12 cellular contexts compared by ENCODE assay signal in the genomic region with DNA sequence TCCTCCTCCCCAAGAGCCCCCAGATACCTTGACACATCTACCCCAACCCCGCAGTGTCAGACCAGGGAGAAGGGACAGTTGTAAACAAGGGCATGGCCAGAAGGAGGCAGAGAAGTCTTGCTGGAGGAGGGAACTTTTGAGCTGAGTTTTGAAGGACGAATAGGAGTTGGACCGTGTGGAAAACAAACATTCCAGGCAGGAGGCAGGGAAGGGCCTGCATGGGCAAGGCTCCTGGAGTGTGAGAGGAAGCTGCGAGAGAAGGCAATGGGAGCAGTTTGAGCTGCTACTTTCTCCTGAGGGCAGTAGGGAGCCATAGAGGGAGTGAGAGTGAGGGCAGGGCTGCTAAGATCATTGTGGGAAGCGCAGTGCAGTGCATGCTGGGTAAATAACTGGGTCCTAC. TPM values are rescaled to one million over a fixed set of nuclear protein-coding genes. Genes with fewer than 3 reads are reported as not detected.
DNase-seq lines count a peak whose midpoint lies in the region; ATAC-seq and TF ChIP-seq lines count a peak whose summit lies in the region.
"Had no signal": no experiment of that assay in that cellular context is flagged by ENCODE, and none has a peak within 500 bp of the region (broad histone marks: within the 10 kb centered on the region; RNA-seq: fewer than 3 reads in every experiment).

No MANE protein-coding gene starts in this region.

- H3K4me3 ChIP-seq in OCI-LY3 (ENCODE audit: low read length) (no peak overlapping the region), endodermal cell (ENCODE audit: low read length) (no peak overlapping the region)

- TF ChIP-seq CTCF in OCI-LY3 (IDR thresholded peaks at IDR 0.05; ENCODE audit: low read depth, low read length) (peak; percentile 63), endodermal cell (conservative IDR thresholded peaks at IDR 0.05) (peak; percentile 57)

- H3K9me3 ChIP-seq in OCI-LY3 (ENCODE audit: insufficient read depth, low read length) (no peaks in the 10 kb centered on the region), endodermal cell (ENCODE audit: control insufficient read depth, low read length) (no peaks in the 10 kb centered on the region)

- no peak overlapping the region for H3K27ac Mint-ChIP-seq in endodermal cell

- H3K27ac ChIP-seq in OCI-LY3 (ENCODE audit: low read length) (no peak overlapping the region), endodermal cell (ENCODE audit: low read depth, low read length) (no peak overlapping the region)
- H3K27ac ChIP-seq: KMS-11 had no signal

- no peaks in the 10 kb centered on the region for H4K20me1 ChIP-seq in OCI-LY3 (ENCODE audit: insufficient read depth, low read length)

- no peaks in the 10 kb centered on the region for H3K27me3 Mint-ChIP-seq in activated T-cell treated with anti-CD3 and anti-CD28 coated beads, Interleukin-2, amount 50 U/mL, for 4 hours (ENCODE audit: low read depth)
- H3K27me3 Mint-ChIP-seq in endodermal cell (ENCODE audit: insufficient read depth), result peaks cover 6% of the 10 kb centered on the region
- H3K27me3 Mint-ChIP-seq: central memory CD8-positive, alpha-beta T cell had no signal

- H3K4me1 Mint-ChIP-seq in activated T-cell treated with anti-CD3 and anti-CD28 coated beads, Interleukin-2, amount 50 U/mL, for 4 hours (ENCODE audit: low read depth), result peaks cover 4% of the 10 kb centered on the region
- no peaks in the 10 kb centered on the region for H3K4me1 Mint-ChIP-seq in endodermal cell

- H3K4me1 ChIP-seq in OCI-LY3 (ENCODE audit: low read length) (peaks cover 7% of the 10 kb centered on the region), endodermal cell (ENCODE audit: control insufficient read depth, insufficient read depth, low read length) (no peaks in the 10 kb centered on the region)

- ATAC-seq in activated T-cell treated with anti-CD3 and anti-CD28 coated beads, Interleukin-2, amount 50 U/mL, for 4 hours, result no peak
- ATAC-seq in GM18867 (IDR thresholded peaks at IDR 0.05; ENCODE audit: unreplicated experiment), result no peak
- ATAC-seq in HG02763 (IDR thresholded peaks at IDR 0.05; ENCODE audit: unreplicated experiment), result no peak
- no peak for ATAC-seq in GM21723 (IDR thresholded peaks at IDR 0.05; ENCODE audit: unreplicated experiment)

- H3K79me2 ChIP-seq in OCI-LY3 (ENCODE audit: low read length), result no peaks in the 10 kb centered on the region

- WGBS in endodermal cell (ENCODE audit: insufficient coverage in 1 of 2, insufficient read length in 1 of 2), 2 experiments, result 42 to 61% methylated on average over 3 to 5 of the region's 5 CpGs

- H3K4me2 ChIP-seq in OCI-LY3 (ENCODE audit: low read length), result no peak overlapping the region
- H3K4me2 ChIP-seq: KMS-11 had no signal

- peaks cover 17% of the 10 kb centered on the region for H3K36me3 Mint-ChIP-seq in activated T-cell treated with anti-CD3 and anti-CD28 coated beads, Interleukin-2, amount 50 U/mL, for 4 hours (ENCODE audit: insufficient read depth)
- H3K36me3 Mint-ChIP-seq in endodermal cell (ENCODE audit: low read depth), result no peaks in the 10 kb centered on the region

- DNase-seq in activated T-cell treated with anti-CD3 and anti-CD28 coated beads for 4 hours (peak; percentile 33), endodermal cell (peak; percentile 80)
- DNase-seq in activated T-cell treated with anti-CD3 and anti-CD28 coated beads, Interleukin-2, amount 50 U/mL, for 4 hours, result no peak
- DNase-seq in stimulated activated naive CD4-positive, alpha-beta T cell treated with Interleukin-2 at 50 U/mL for 16 hours (lab: John Stamatoyannopoulos, UW), result peak; percentile 13
- DNase-seq: glutamatergic neuron had no signal

- H3K36me3 ChIP-seq in OCI-LY3 (replicated peaks; ENCODE audit: low read depth, low read length) (no peaks in the 10 kb centered on the region), endodermal cell (ENCODE audit: control insufficient read depth, insufficient read depth, low read length) (no peaks in the 10 kb centered on the region)

- H3K9ac ChIP-seq in OCI-LY3 (ENCODE audit: low read length) (no peak overlapping the region), endodermal cell (ENCODE audit: extremely low read depth, low read length, poor library complexity, severe bottlenecking) (no peak overlapping the region)
- H3K9ac ChIP-seq: KMS-11 had no signal

- no peak overlapping the region for H3K4me3 Mint-ChIP-seq in activated T-cell treated with anti-CD3 and anti-CD28 coated beads, Interleukin-2, amount 50 U/mL, for 4 hours
- H3K4me3 Mint-ChIP-seq in endodermal cell, result no peak overlapping the region
- H3K4me3 Mint-ChIP-seq: central memory CD8-positive, alpha-beta T cell had no signal

- no peaks in the 10 kb centered on the region for H3K9me3 Mint-ChIP-seq in activated T-cell treated with anti-CD3 and anti-CD28 coated beads, Interleukin-2, amount 50 U/mL, for 4 hours
- no peaks in the 10 kb centered on the region for H3K9me3 Mint-ChIP-seq in endodermal cell
- H3K9me3 Mint-ChIP-seq: central memory CD8-positive, alpha-beta T cell had no signal

- no peak overlapping the region for H2AFZ ChIP-seq in OCI-LY3 (ENCODE audit: low read depth, low read length)

- H3K27me3 ChIP-seq in OCI-LY3 (ENCODE audit: low read depth, low read length) (no peaks in the 10 kb centered on the region), endodermal cell (ENCODE audit: control insufficient read depth, insufficient read depth, low read length, poor library complexity, severe bottlenecking) (no peaks in the 10 kb centered on the region)

RNA-seq across cellular contexts. Expression of a gene that starts 23.3 kb away (rescaled TPM):
- 10 to 100 TPM; 10.4 to 16.1 (median 14.8) TPM for total RNA-seq in activated T-cell treated with anti-CD3 and anti-CD28 coated beads, Interleukin-2, amount 50 U/mL, for 4 hours
- total RNA-seq in endodermal cell, result not detected
- not detected for polyA plus RNA-seq in endodermal cell (2013, experiment 1 of 2)
- polyA plus RNA-seq in endodermal cell (2013, experiment 2 of 2), result not detected
- total RNA-seq: myocyte had no signal

RNA-seq across cellular contexts. Expression of a gene that starts 34.1 kb away (rescaled TPM):
- total RNA-seq in activated T-cell treated with anti-CD3 and anti-CD28 coated beads, Interleukin-2, amount 50 U/mL, for 4 hours, result 10 to 100 TPM; 10.4 to 11.1 (median 10.7) TPM
- 10 to 100 TPM; 13.0 to 15.1 TPM for total RNA-seq in endodermal cell
- polyA plus RNA-seq in endodermal cell (2013, experiment 1 of 2), result 9.3 TPM
- polyA plus RNA-seq in endodermal cell (2013, experiment 2 of 2), result 8.2 TPM

RNA-seq across cellular contexts. Expression of a gene that starts 55.5 kb away (rescaled TPM):
- total RNA-seq in activated T-cell treated with anti-CD3 and anti-CD28 coated beads, Interleukin-2, amount 50 U/mL, for 4 hours, result 10 to 100 TPM; 19.4 to 24.4 (median 22.4) TPM
- 1 to 10 TPM; 6.8 to 7.0 TPM for total RNA-seq in endodermal cell
- 3.3 TPM for polyA plus RNA-seq in endodermal cell (2013, experiment 1 of 2)
- 2.4 TPM for polyA plus RNA-seq in endodermal cell (2013, experiment 2 of 2)

Comparison
In these comparisons a context has a peak if more than half of its experiments do, and no peak if none do; other contexts are left out.
1. RNA of a gene that starts 23.3 kb away (total RNA-seq): 10.4 to 16.1 TPM in activated T-cell treated with anti-CD3 and anti-CD28 coated beads, Interleukin-2, amount 50 U/mL, for 4 hours; not detected in endodermal cell; every median in the first group is over 10 times any median in the second.